ENCODE assay signal across 16 cellular contexts in genomic region chr10:132565516-132566209, GRCh38. TPM values are rescaled to one million over a fixed set of nuclear protein-coding genes. Genes with fewer than 3 reads are reported as not detected.
DNase-seq lines count a peak whose midpoint lies in the region; ATAC-seq, FAIRE-seq and TF ChIP-seq lines count a peak whose summit lies in the region.
"Had no signal": no experiment of that assay in that cellular context is flagged by ENCODE, and none has a peak within 500 bp of the region (broad histone marks: within the 10 kb centered on the region; RNA-seq: fewer than 3 reads in every experiment).

No MANE protein-coding gene starts in this region.

- H3F3A ChIP-seq in Loucy (ENCODE audit: low read depth) = 0 out of 2 replicates have a peak, but pooled peaks cover 5% of the 10 kb centered on the region

- no peak for DNase-seq in GM18507 (ENCODE audit: extremely low spot score, insufficient read length, low read depth)
- peak; percentile 32 for DNase-seq in epithelial cell of esophagus (ENCODE audit: low read depth)
- peak; percentile 53 for DNase-seq in sigmoid colon
- no peak for DNase-seq in activated naive CD8-positive, alpha-beta T cell treated with anti-CD3 and anti-CD28 coated beads, Interleukin-2, amount 50 U/mL, for 24 hours
- DNase-seq in stimulated activated naive B cell treated with anti-CD40 and anti-IgM and Interleukin-4, amounts not matched to agents 10 μg/mL and 1 μg/mL and 100 μg/mL, for 72 hours = no peak
- DNase-seq: CD8-positive, alpha-beta T cell; KBM-7; MG63; NCI-H187 treated with DMSO at 0.1 percent for 48 hours; NCI-H2171; NCI-H82 had no signal

- WGBS in sigmoid colon, 2 donors = 94 to 95% methylated on average over 12 of the region's 12 CpGs

- no peaks in the 10 kb centered on the region for H3K9me3 ChIP-seq in Loucy (ENCODE audit: insufficient read depth, low read depth, low read length)
- no peaks in the 10 kb centered on the region for H3K9me3 ChIP-seq in sigmoid colon
- H3K9me3 ChIP-seq: MG63 had no signal

- H4K20me1 ChIP-seq in Loucy (ENCODE audit: insufficient read depth, low read length, poor library complexity, severe bottlenecking) = peaks cover 3% of the 10 kb centered on the region

- H3K9me2 ChIP-seq in Loucy (replicated peaks; ENCODE audit: low read depth, low read length) = no peaks in the 10 kb centered on the region

- peak overlapping the region in 1 of 4 donors; percentile 45 for H3K27ac ChIP-seq in sigmoid colon

- no peak overlapping the region for H3K27ac Mint-ChIP-seq in activated naive CD8-positive, alpha-beta T cell treated with anti-CD3 and anti-CD28 coated beads, Interleukin-2, amount 50 U/mL, for 24 hours
- H3K27ac Mint-ChIP-seq in stimulated activated naive B cell treated with anti-CD40 and anti-IgM and Interleukin-4, amounts not matched to agents 10 μg/mL and 1 μg/mL and 100 μg/mL, for 72 hours = no peak overlapping the region
- H3K27ac Mint-ChIP-seq: B cell; CD8-positive, alpha-beta T cell had no signal

- H3K4me1 Mint-ChIP-seq in activated naive CD8-positive, alpha-beta T cell treated with anti-CD3 and anti-CD28 coated beads, Interleukin-2, amount 50 U/mL, for 24 hours = peaks cover 22% of the 10 kb centered on the region
- peaks cover 29 to 52% of the 10 kb centered on the region in 2 donors for H3K4me1 Mint-ChIP-seq in stimulated activated naive B cell treated with anti-CD40 and anti-IgM and Interleukin-4, amounts not matched to agents 10 μg/mL and 1 μg/mL and 100 μg/mL, for 72 hours

- no peak overlapping the region for H3K4me3 ChIP-seq in Loucy (ENCODE audit: low read length, poor library complexity, severe bottlenecking)
- no peak overlapping the region for H3K4me3 ChIP-seq in epithelial cell of esophagus (ENCODE audit: low read length)
- H3K4me3 ChIP-seq in sigmoid colon = no peak overlapping the region
- H3K4me3 ChIP-seq: MG63 had no signal

- no peaks in the 10 kb centered on the region for H3K9me3 Mint-ChIP-seq in activated naive CD8-positive, alpha-beta T cell treated with anti-CD3 and anti-CD28 coated beads, Interleukin-2, amount 50 U/mL, for 24 hours
- H3K9me3 Mint-ChIP-seq in stimulated activated naive B cell treated with anti-CD40 and anti-IgM and Interleukin-4, amounts not matched to agents 10 μg/mL and 1 μg/mL and 100 μg/mL, for 72 hours = no peaks in the 10 kb centered on the region
- H3K9me3 Mint-ChIP-seq: CD8-positive, alpha-beta T cell had no signal

- no peaks in the 10 kb centered on the region for H3K27me3 Mint-ChIP-seq in activated naive CD8-positive, alpha-beta T cell treated with anti-CD3 and anti-CD28 coated beads, Interleukin-2, amount 50 U/mL, for 24 hours
- H3K27me3 Mint-ChIP-seq in stimulated activated naive B cell treated with anti-CD40 and anti-IgM and Interleukin-4, amounts not matched to agents 10 μg/mL and 1 μg/mL and 100 μg/mL, for 72 hours = no peaks in the 10 kb centered on the region
- H3K27me3 Mint-ChIP-seq: B cell had no signal

- TF ChIP-seq EP300 in sigmoid colon (IDR thresholded peaks at IDR 0.05) = no peak

- peak overlapping the region; percentile 50 for H3K9ac ChIP-seq in Loucy (ENCODE audit: low read depth, low read length, poor library complexity, severe bottlenecking)

- H3K36me3 ChIP-seq in Loucy (ENCODE audit: insufficient read depth, low read length) = no peaks in the 10 kb centered on the region
- H3K36me3 ChIP-seq in sigmoid colon = no peaks in the 10 kb centered on the region
- H3K36me3 ChIP-seq: MG63 had no signal

- H3K4me2 ChIP-seq in Loucy (ENCODE audit: low read depth, low read length, poor library complexity, severe bottlenecking) = no peak overlapping the region

- H3K27me3 ChIP-seq in Loucy (ENCODE audit: insufficient read depth, low read length, poor library complexity, severe bottlenecking) (no peaks in the 10 kb centered on the region), sigmoid colon (no peaks in the 10 kb centered on the region)
- H3K27me3 ChIP-seq: MG63 had no signal

- no peak for TF ChIP-seq CTCF in Loucy (conservative IDR thresholded peaks at IDR 0.05; ENCODE audit: low read length)
- no peak for TF ChIP-seq CTCF in epithelial cell of esophagus (IDR thresholded peaks at IDR 0.05; ENCODE audit: insufficient read depth, low read depth, low read length, missing control alignments)
- TF ChIP-seq CTCF in sigmoid colon (IDR thresholded peaks at IDR 0.05) = no peak

- ATAC-seq in activated naive CD8-positive, alpha-beta T cell treated with anti-CD3 and anti-CD28 coated beads, Interleukin-2, amount 50 U/mL, for 24 hours = no peak
- no peak for ATAC-seq in stimulated activated naive B cell treated with anti-CD40 and anti-IgM and Interleukin-4, amounts not matched to agents 10 μg/mL and 1 μg/mL and 100 μg/mL, for 72 hours (replicated peaks)
- ATAC-seq in GM18873 (IDR thresholded peaks at IDR 0.05; ENCODE audit: low FRiP score, unreplicated experiment) = no peak
- ATAC-seq: CD8-positive, alpha-beta T cell; HCT116 had no signal

- H3K4me1 ChIP-seq in Loucy (ENCODE audit: insufficient read depth, low read length, poor library complexity, severe bottlenecking) = peaks cover 79% of the 10 kb centered on the region
- peaks cover 0 to 49% (median 42%) of the 10 kb centered on the region in 4 donors for H3K4me1 ChIP-seq in sigmoid colon

- intact Hi-C loops in sigmoid colon (cut with DNase I) = no loop called here

- FAIRE-seq in GM18507 (lab: Jason Lieb, UNC) = peak; percentile 36
- FAIRE-seq: RCC 7860 had no signal

- no peaks in the 10 kb centered on the region for H3K36me3 Mint-ChIP-seq in activated naive CD8-positive, alpha-beta T cell treated with anti-CD3 and anti-CD28 coated beads, Interleukin-2, amount 50 U/mL, for 24 hours (ENCODE audit: low read depth)
- peaks cover 0 to 5% of the 10 kb centered on the region in 2 donors for H3K36me3 Mint-ChIP-seq in stimulated activated naive B cell treated with anti-CD40 and anti-IgM and Interleukin-4, amounts not matched to agents 10 μg/mL and 1 μg/mL and 100 μg/mL, for 72 hours
- H3K36me3 Mint-ChIP-seq: CD8-positive, alpha-beta T cell had no signal

- no peak overlapping the region for H2AFZ ChIP-seq in Loucy (ENCODE audit: low read length)

- no peak for TF ChIP-seq POLR2A in sigmoid colon (IDR thresholded peaks at IDR 0.05)

- no peak overlapping the region for H3K4me3 Mint-ChIP-seq in activated naive CD8-positive, alpha-beta T cell treated with anti-CD3 and anti-CD28 coated beads, Interleukin-2, amount 50 U/mL, for 24 hours
- H3K4me3 Mint-ChIP-seq in stimulated activated naive B cell treated with anti-CD40 and anti-IgM and Interleukin-4, amounts not matched to agents 10 μg/mL and 1 μg/mL and 100 μg/mL, for 72 hours = no peak overlapping the region
- H3K4me3 Mint-ChIP-seq: B cell; CD8-positive, alpha-beta T cell had no signal

- peaks cover 97% of the 10 kb centered on the region for H3K79me2 ChIP-seq in Loucy (ENCODE audit: insufficient read depth, low read length)

RNA-seq across cellular contexts. Expression of gene INPP5A, which starts 28.1 kb away (rescaled TPM):
- 100 to 1,000 TPM; 100 to 132 (median 112) TPM for total RNA-seq in sigmoid colon
- 10 to 100 TPM; 17.6 to 21.0 (median 20.3) TPM for polyA plus RNA-seq in sigmoid colon

Comparison
In these comparisons a context has a peak if more than half of its experiments do, and no peak if none do; other contexts are left out.
1. DNase-seq: peak in epithelial cell of esophagus (single experiment) and sigmoid colon (single experiment); none in GM18507 (single experiment), activated naive CD8-positive, alpha-beta T cell treated with anti-CD3 and anti-CD28 coated beads, Interleukin-2, amount 50 U/mL, for 24 hours (single experiment) and stimulated activated naive B cell treated with anti-CD40 and anti-IgM and Interleukin-4, amounts not matched to agents 10 μg/mL and 1 μg/mL and 100 μg/mL, for 72 hours (single experiment).